19 cellular contexts compared by ENCODE assay signal in the genomic region with DNA sequence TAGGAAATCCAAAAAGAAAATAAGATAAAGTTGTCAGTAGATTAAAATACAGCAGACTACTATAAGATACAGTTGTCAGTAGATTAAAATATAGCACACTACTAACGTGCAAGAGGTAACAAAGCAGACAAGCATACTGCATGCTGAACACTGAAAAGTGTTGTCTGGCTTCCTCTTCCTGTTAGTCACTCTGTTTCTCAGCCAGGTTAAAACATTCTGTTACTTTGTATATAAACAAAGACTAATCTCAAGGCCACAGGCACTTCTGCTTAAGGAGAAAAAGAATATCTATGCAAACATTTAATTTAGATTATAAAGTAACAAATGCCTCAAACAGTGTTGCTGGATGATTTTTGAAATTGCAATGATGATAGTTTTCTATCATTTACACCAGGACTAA. TPM values are rescaled to one million over a fixed set of nuclear protein-coding genes. Genes with fewer than 3 reads are reported as not detected.
DNase-seq lines count a peak whose midpoint lies in the region; ATAC-seq and TF ChIP-seq lines count a peak whose summit lies in the region.
"Had no signal": no experiment of that assay in that cellular context is flagged by ENCODE, and none has a peak within 500 bp of the region (broad histone marks: within the 10 kb centered on the region; RNA-seq: fewer than 3 reads in every experiment).

No MANE protein-coding gene starts in this region.

- H3K4me1 Mint-ChIP-seq in chondrocyte (ENCODE audit: low read depth), result peaks cover 13% of the 10 kb centered on the region
- no peaks in the 10 kb centered on the region for H3K4me1 Mint-ChIP-seq in Calu3 (ENCODE audit: low read depth, unreplicated experiment)

- H3K36me3 ChIP-seq in PC-3 (ENCODE audit: low read depth, low read length) (peaks cover 24% of the 10 kb centered on the region), sigmoid colon (peaks cover 8 to 91% (median 32%) of the 10 kb centered on the region in 4 donors)

- H3K27me3 ChIP-seq in PC-3 (ENCODE audit: low read length) (no peaks in the 10 kb centered on the region), sigmoid colon (no peaks in the 10 kb centered on the region)
- H3K27me3 ChIP-seq: BLaER1 treated with 17β-estradiol and CSF1 and Interleukin-3, amounts not matched to agents 10 nM and 100 nM; SJCRH30 had no signal

- CTCF ChIA-PET in PC-3 (lab: Charles Lee), result no interaction called here
- CTCF ChIA-PET in Calu3 (lab: Charles Lee), result interaction anchor here (0.5 kb wide), 1 partner anchor 128 kb away, joined by 6 read pairs; no protein-coding TSS in a partner anchor

- TF ChIP-seq POLR2A in sigmoid colon (IDR thresholded peaks at IDR 0.05), result no peak

- no peaks in the 10 kb centered on the region for H3K9me2 ChIP-seq in PC-3 (replicated peaks; ENCODE audit: low read length)

- DNase-seq in PC-3 (no peak), chondrocyte (ENCODE audit: low spot score) (no peak), iris pigment epithelial cell (ENCODE audit: low read depth) (peak; percentile 87), sigmoid colon (no peak), HUDEP-2 (lab: John Stamatoyannopoulos, UW; ENCODE audit: unreplicated experiment in 76 of 76) (no peak), Calu3 (no peak), left lobe of liver (ENCODE audit: low spot score) (no peak), SHP77 (lab: John Stamatoyannopoulos, UW) (no peak)
- DNase-seq: CD8-positive, alpha-beta T cell; DMS53; KG1; NCI-H1417 treated with DMSO at 0.1 percent for 48 hours; NCI-H1930; NCI-H226; NCI-H526; PC-9; SJCRH30 had no signal

- no peaks in the 10 kb centered on the region for H4K20me1 ChIP-seq in PC-3 (ENCODE audit: low read length)

- H3K4me3 Mint-ChIP-seq in chondrocyte (ENCODE audit: unreplicated experiment), result no peak overlapping the region
- H3K4me3 Mint-ChIP-seq in Calu3 (ENCODE audit: low read depth, unreplicated experiment), result no peak overlapping the region
- H3K4me3 Mint-ChIP-seq: CD8-positive, alpha-beta T cell had no signal

- no peaks in the 10 kb centered on the region for H3K9me3 ChIP-seq in PC-3 (ENCODE audit: low read length)
- no peaks in the 10 kb centered on the region for H3K9me3 ChIP-seq in sigmoid colon
- H3K9me3 ChIP-seq: SJCRH30 had no signal

- peaks cover 45% of the 10 kb centered on the region for H3K36me3 Mint-ChIP-seq in chondrocyte (ENCODE audit: low read depth)
- H3K36me3 Mint-ChIP-seq in Calu3 (ENCODE audit: insufficient read depth, unreplicated experiment), result peaks cover 22% of the 10 kb centered on the region

- H2AFZ ChIP-seq in PC-3 (ENCODE audit: low read length), result no peak overlapping the region
- H2AFZ ChIP-seq: PC-9 had no signal

- H3K79me2 ChIP-seq in PC-3 (ENCODE audit: low read length), result no peaks in the 10 kb centered on the region

- BruUV-seq in PC-3 (replicated peaks; lab: Mats Ljungman, UMichigan) (no TSS peak), Calu3 (replicated peaks; lab: Mats Ljungman, UMichigan) (no TSS peak)

- POLR2A ChIA-PET in PC-3 (lab: Charles Lee; ENCODE audit: unreplicated experiment), result no interaction called here

- 86 to 93% methylated on average over 1 of the region's 1 CpG for WGBS in sigmoid colon, 2 donors

- intact Hi-C loops in PC-3 (cut with micrococcal nuclease), result no loop called here
- intact Hi-C loops in sigmoid colon (cut with DNase I), result loop anchor here (10.0 kb wide), 1 partner anchor 45 kb away; no protein-coding TSS in a partner anchor
- intact Hi-C loops in Calu3 (cut with micrococcal nuclease; ENCODE audit: unreplicated experiment), result no loop called here

- H3K9me3 Mint-ChIP-seq in chondrocyte (ENCODE audit: low read depth) (no peaks in the 10 kb centered on the region), Calu3 (ENCODE audit: low read depth, unreplicated experiment) (no peaks in the 10 kb centered on the region)
- H3K9me3 Mint-ChIP-seq: CD8-positive, alpha-beta T cell had no signal

- H3K4me3 ChIP-seq in PC-3 (ENCODE audit: low read length) (no peak overlapping the region), sigmoid colon (no peak overlapping the region)
- H3K4me3 ChIP-seq: BLaER1 treated with 17β-estradiol and CSF1 and Interleukin-3, amounts not matched to agents 10 nM and 100 nM; PC-9; SJCRH30 had no signal

- TF ChIP-seq CTCF in PC-3 (conservative IDR thresholded peaks at IDR 0.05; ENCODE audit: low read depth, low read length), result no peak
- TF ChIP-seq CTCF in chondrocyte (IDR thresholded peaks at IDR 0.05), result no peak
- no peak for TF ChIP-seq CTCF in sigmoid colon (IDR thresholded peaks at IDR 0.05)
- no peak for TF ChIP-seq CTCF in Calu3 (IDR thresholded peaks at IDR 0.05; ENCODE audit: unreplicated experiment)

- H3K4me1 ChIP-seq in PC-3 (ENCODE audit: insufficient read depth, low read length) (no peaks in the 10 kb centered on the region), sigmoid colon (peaks cover 0 to 23% (median 11%) of the 10 kb centered on the region in 4 donors)
- H3K4me1 ChIP-seq: BLaER1 treated with 17β-estradiol and CSF1 and Interleukin-3, amounts not matched to agents 10 nM and 100 nM; SJCRH30 had no signal

- TF ChIP-seq EP300 in sigmoid colon (IDR thresholded peaks at IDR 0.05), result no peak

- no peak overlapping the region for H3K4me2 ChIP-seq in PC-3 (ENCODE audit: low read length)
- H3K4me2 ChIP-seq: BLaER1 treated with 17β-estradiol and CSF1 and Interleukin-3, amounts not matched to agents 10 nM and 100 nM; PC-9 had no signal

- H3F3A ChIP-seq in PC-3 (ENCODE audit: low read length, unreplicated experiment), result no peaks in the 10 kb centered on the region

- H3K27ac Mint-ChIP-seq in chondrocyte (ENCODE audit: unreplicated experiment), result peak overlapping the region; percentile 32
- no peak overlapping the region for H3K27ac Mint-ChIP-seq in Calu3 (ENCODE audit: unreplicated experiment)

- H3K27ac ChIP-seq in PC-3 (ENCODE audit: low read length) (no peak overlapping the region), sigmoid colon (peak overlapping the region; percentile 33 to 68 (median 50))
- H3K27ac ChIP-seq: BLaER1 treated with 17β-estradiol and CSF1 and Interleukin-3, amounts not matched to agents 10 nM and 100 nM; PC-9; RWPE1; SJCRH30 had no signal

- ATAC-seq in PC-3, result peak; percentile 24; the same call in 1 of the 2 replicates
- ATAC-seq in left lobe of liver, result no peak
- ATAC-seq: CD8-positive, alpha-beta T cell had no signal

- H3K9ac ChIP-seq in PC-3 (ENCODE audit: low read length), result no peak overlapping the region
- H3K9ac ChIP-seq: BLaER1 treated with 17β-estradiol and CSF1 and Interleukin-3, amounts not matched to agents 10 nM and 100 nM had no signal

- H3K27me3 Mint-ChIP-seq in chondrocyte (ENCODE audit: low read depth), result no peaks in the 10 kb centered on the region
- H3K27me3 Mint-ChIP-seq in Calu3 (ENCODE audit: unreplicated experiment), result no peaks in the 10 kb centered on the region

RNA-seq across cellular contexts. Expression of gene SCD5, which starts 41.0 kb away (rescaled TPM):
- total RNA-seq in PC-3 (2014; rRNA removed) (3.4 and 3.8 TPM in 2 replicates), chondrocyte (20.6 to 25.9 TPM (median 22.6 TPM) in 3 replicates), sigmoid colon (10 to 100 TPM; 27.3 to 30.7 (median 29.0) TPM), Calu3 (2022) (13.9 and 16.3 TPM in 2 replicates), left lobe of liver (1.6 TPM)
- 1 to 10 TPM in 2 of 3 donors, under 1 TPM in 1; 0.69 to 4.7 (median 1.2) TPM for polyA plus RNA-seq in sigmoid colon

RNA-seq across cellular contexts. Expression of gene SEC31A, which starts 51.3 kb away (rescaled TPM):
- 47.4 and 77.1 TPM in 2 replicates for total RNA-seq in PC-3 (2014; rRNA removed)
- total RNA-seq in chondrocyte, result 406 to 470 TPM (median 421 TPM) in 3 replicates
- 100 to 1,000 TPM; 121 to 197 (median 132) TPM for total RNA-seq in sigmoid colon
- 10 to 100 TPM; 67.9 to 84.8 (median 82.7) TPM for polyA plus RNA-seq in sigmoid colon
- total RNA-seq in Calu3 (2022), result 106 and 108 TPM in 2 replicates
- total RNA-seq in left lobe of liver, result 108 TPM
